9 cellular contexts compared by ENCODE assay signal in genomic region chrX:52574416-52575275, GRCh38. TPM values are rescaled to one million over a fixed set of nuclear protein-coding genes. Genes with fewer than 3 reads are reported as not detected.
A peak's percentile ranks its signal among the peaks of the same experiment; 100 is the strongest.
DNase-seq lines count a peak whose midpoint lies in the region; ATAC-seq and TF ChIP-seq lines count a peak whose summit lies in the region.
"Had no signal": no experiment of that assay in that cellular context is flagged by ENCODE, and none has a peak within 500 bp of the region (broad histone marks: within the 10 kb centered on the region; RNA-seq: fewer than 3 reads in every experiment).

No MANE protein-coding gene starts in this region.

- no peaks in the 10 kb centered on the region for H3K27me3 ChIP-seq in skeletal muscle tissue (ENCODE audit: control insufficient read depth in 3 of 3, insufficient read depth in 3 of 3, low read length in 3 of 3)
- H3K27me3 ChIP-seq in ovary, result no peaks in the 10 kb centered on the region

- no peak for TF ChIP-seq EP300 in ovary (IDR thresholded peaks at IDR 0.05)

- no peak for TF ChIP-seq CTCF in ovary (IDR thresholded peaks at IDR 0.05)

- no peaks in the 10 kb centered on the region for H3K9me3 Mint-ChIP-seq in activated naive CD4-positive, alpha-beta T cell treated with anti-CD3 and anti-CD28 coated beads, Interleukin-2, amount 50 U/mL, for 72 hours

- H3K36me3 Mint-ChIP-seq in activated naive CD4-positive, alpha-beta T cell treated with anti-CD3 and anti-CD28 coated beads, Interleukin-2, amount 50 U/mL, for 72 hours, result no peaks in the 10 kb centered on the region

- H3K27ac ChIP-seq in skeletal muscle tissue (ENCODE audit: low read depth, low read length) (no peak overlapping the region), ovary (no peak overlapping the region)

- 31 to 39% (median 35%) methylated on average over 15 of the region's 15 CpGs for WGBS in ovary, 3 donors

- peak; percentile 44 for ATAC-seq in HG02763 (IDR thresholded peaks at IDR 0.05; ENCODE audit: unreplicated experiment)
- ATAC-seq in activated naive CD4-positive, alpha-beta T cell treated with anti-CD3 and anti-CD28 coated beads, Interleukin-2, amount 50 U/mL, for 72 hours, result peak; percentile 50 to 57

- H3K9ac ChIP-seq in skeletal muscle tissue (ENCODE audit: low read depth in 1 of 3, low read length in 3 of 3), result peak overlapping the region in 1 of 3 donors; percentile 43

- H3K36me3 ChIP-seq in skeletal muscle tissue (ENCODE audit: control insufficient read depth in 3 of 3, insufficient read depth in 3 of 3, low read length in 3 of 3), result no peaks in the 10 kb centered on the region
- H3K36me3 ChIP-seq in ovary, result no peaks in the 10 kb centered on the region

- H3K4me1 ChIP-seq in skeletal muscle tissue (ENCODE audit: control insufficient read depth in 3 of 3, insufficient read depth in 3 of 3, low read length in 3 of 3) (no peaks in the 10 kb centered on the region), ovary (ENCODE audit: insufficient read depth) (no peaks in the 10 kb centered on the region)

- no peak overlapping the region for H3K27ac Mint-ChIP-seq in activated naive CD4-positive, alpha-beta T cell treated with anti-CD3 and anti-CD28 coated beads, Interleukin-2, amount 50 U/mL, for 72 hours

- DNase-seq in activated T-cell treated with anti-CD3 and anti-CD28 coated beads for 48 hours (ENCODE audit: low read depth) (peak; percentile 1), NCI-H510A treated with DMSO at 0.1 percent for 48 hours (lab: John Stamatoyannopoulos, UW) (peak; percentile 15), hepatic stellate cell (ENCODE audit: low spot score) (peak; percentile 21), ovary (no peak)
- DNase-seq in activated T-cell treated with anti-CD3 and anti-CD28 coated beads, Interleukin-2, amount 50 U/mL, for 1 hour, result no peak
- DNase-seq in activated naive CD4-positive, alpha-beta T cell treated with anti-CD3 and anti-CD28 coated beads, Interleukin-2, amount 50 U/mL, for 72 hours (ENCODE audit: low spot score in 2 of 2), result peak in 1 of 2 donors; percentile 23

- TF ChIP-seq POLR2A in ovary (IDR thresholded peaks at IDR 0.05), result no peak

- H3K9me3 ChIP-seq in skeletal muscle tissue (ENCODE audit: control insufficient read depth in 3 of 3, low read length in 3 of 3) (no peaks in the 10 kb centered on the region), ovary (no peaks in the 10 kb centered on the region)

- intact Hi-C loops in ovary (cut with DNase I), result no loop called here

- peak overlapping the region in 2 of 3 donors; percentile 48 to 58 for H3K4me3 ChIP-seq in skeletal muscle tissue (ENCODE audit: low read length in 3 of 3)
- no peak overlapping the region for H3K4me3 ChIP-seq in ovary

RNA-seq across cellular contexts. Expression of gene XAGE1B, which starts 57.8 kb away (rescaled TPM):
- not detected for total RNA-seq in activated naive CD4-positive, alpha-beta T cell treated with anti-CD3 and anti-CD28 coated beads, Interleukin-2, amount 50 U/mL, for 72 hours
- total RNA-seq in skeletal muscle tissue (not detected), ovary (not detected)
- not detected for polyA plus RNA-seq in ovary
- total RNA-seq: temporal lobe had no signal

Comparison
In these comparisons a context has a peak if more than half of its experiments do, and no peak if none do; other contexts are left out.
1. DNase-seq: peak in activated T-cell treated with anti-CD3 and anti-CD28 coated beads for 48 hours (single experiment), NCI-H510A treated with DMSO at 0.1 percent for 48 hours (single experiment) and hepatic stellate cell (single experiment); none in activated T-cell treated with anti-CD3 and anti-CD28 coated beads, Interleukin-2, amount 50 U/mL, for 1 hour (single experiment) and ovary (0 of 5).